ENCODE assay signal across 8 cellular contexts in the genomic region with DNA sequence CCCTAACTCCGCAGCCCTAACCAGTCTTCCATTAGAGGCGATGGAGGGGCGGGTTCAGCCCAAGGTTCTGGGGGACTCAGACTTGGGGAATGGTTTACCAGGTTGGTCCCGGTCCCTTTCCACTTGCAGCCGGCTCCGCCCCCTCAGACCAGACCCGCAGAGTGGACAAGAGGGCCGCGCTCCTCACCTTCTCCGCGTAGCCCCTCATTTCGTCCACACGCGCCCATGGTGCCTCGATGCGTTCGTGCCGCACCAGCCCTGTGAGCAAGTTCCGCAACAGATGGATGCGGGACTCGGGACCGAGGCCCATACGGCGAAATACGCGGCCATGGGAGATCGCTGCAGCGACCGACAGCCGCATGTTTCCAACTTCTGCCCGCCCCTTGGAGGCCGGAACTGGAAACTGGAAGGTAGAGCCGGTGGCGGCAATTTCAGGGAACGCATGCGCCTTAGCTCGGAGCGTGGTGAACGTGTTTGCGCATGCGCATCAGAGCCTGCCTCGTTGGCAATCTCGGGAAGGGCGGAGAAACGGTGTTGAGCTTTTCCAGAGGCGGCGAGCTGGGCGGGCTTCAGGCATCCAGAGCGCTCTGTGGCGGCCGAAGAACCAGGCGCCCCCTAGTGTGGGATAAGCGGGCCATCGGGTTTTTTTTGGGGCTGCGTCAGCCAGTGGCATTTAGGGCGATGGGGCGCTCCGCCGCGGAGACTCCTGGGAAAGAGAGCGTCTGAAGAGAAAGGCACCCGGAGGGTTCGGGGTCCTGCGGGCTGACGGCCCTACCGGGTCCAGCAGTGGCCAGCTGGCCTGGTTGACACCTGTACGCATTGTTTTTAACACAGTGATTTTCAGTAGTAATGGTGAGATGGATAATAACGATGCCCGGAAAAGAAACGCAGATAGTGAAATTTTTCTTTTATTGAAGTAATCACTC. TPM values are rescaled to one million over a fixed set of nuclear protein-coding genes. Genes with fewer than 3 reads are reported as not detected.
A peak's percentile ranks its signal among the peaks of the same experiment; 100 is the strongest.
DNase-seq lines count a peak whose midpoint lies in the region; ATAC-seq and TF ChIP-seq lines count a peak whose summit lies in the region.

A gene (minus strand): TSS at position 405 of the 926 bp plus-strand sequence. CDS start 44 bp downstream, at position 361.

- peak; percentile 97 for DNase-seq in GM12864 (ENCODE audit: low read depth)
- peak; percentile 99 for DNase-seq in NCI-H1092 treated with DMSO at 0.1 percent for 48 hours (lab: John Stamatoyannopoulos, UW)
- peak; percentile 99 for DNase-seq in SKM-1 (lab: John Stamatoyannopoulos, UW; ENCODE audit: unreplicated experiment)
- peak; percentile 99 for DNase-seq in activated naive CD4-positive, alpha-beta T cell treated with anti-CD3 and anti-CD28 coated beads, Interleukin-2, amount 50 U/mL, for 72 hours (ENCODE audit: low spot score in 2 of 2)
- DNase-seq in glomerular endothelial cell (ENCODE audit: extremely low read depth, low read depth, low spot score) = peak; percentile 95
- DNase-seq in occipital lobe (lab: John Stamatoyannopoulos, UW) = peak; percentile 97

- TF ChIP-seq CTCF in GM12864 (IDR thresholded peaks at IDR 0.05; ENCODE audit: low read depth, low read length, missing control alignments) = peak; percentile 75

- peak; percentile 88 for ATAC-seq in HG02623 (IDR thresholded peaks at IDR 0.05; ENCODE audit: unreplicated experiment)
- peak; percentile 95 to 97 for ATAC-seq in activated naive CD4-positive, alpha-beta T cell treated with anti-CD3 and anti-CD28 coated beads, Interleukin-2, amount 50 U/mL, for 72 hours

- peak within 1 kb of the TSS; percentile 86 for H3K27ac ChIP-seq in temporal lobe (ENCODE audit: low read depth, low read length)

- peaks cover 28 to 35% of the 10 kb centered on the region in 2 donors for H3K36me3 Mint-ChIP-seq in activated naive CD4-positive, alpha-beta T cell treated with anti-CD3 and anti-CD28 coated beads, Interleukin-2, amount 50 U/mL, for 72 hours

- peak within 1 kb of the TSS; percentile 95 for H3K4me3 ChIP-seq in GM12864 (ENCODE audit: low read depth, low read length)

- no peaks in the 10 kb centered on the region for H3K9me3 Mint-ChIP-seq in activated naive CD4-positive, alpha-beta T cell treated with anti-CD3 and anti-CD28 coated beads, Interleukin-2, amount 50 U/mL, for 72 hours

- peak within 1 kb of the TSS; percentile 88 to 99 for H3K27ac Mint-ChIP-seq in activated naive CD4-positive, alpha-beta T cell treated with anti-CD3 and anti-CD28 coated beads, Interleukin-2, amount 50 U/mL, for 72 hours

RNA-seq across cellular contexts. Expression of the gene that starts here (rescaled TPM):
- 100 to 1,000 TPM in 1 of 2 donors, 10 to 100 TPM in 1; 92.4 to 104 TPM for total RNA-seq in activated naive CD4-positive, alpha-beta T cell treated with anti-CD3 and anti-CD28 coated beads, Interleukin-2, amount 50 U/mL, for 72 hours
- total RNA-seq in glomerular endothelial cell (68.9 and 76.8 TPM in 2 replicates), occipital lobe (22.3 TPM), temporal lobe (13.0 TPM)

Comparison
In these comparisons a context has a peak if more than half of its experiments do, and no peak if none do; other contexts are left out.
1. Peak in every context shown above with its lines: DNase-seq, ATAC-seq, H3K4me3 ChIP-seq and H3K27ac ChIP-seq.